12 cellular contexts compared by ENCODE assay signal in genomic region chr11:133834399-133835257, GRCh38. TPM values are rescaled to one million over a fixed set of nuclear protein-coding genes. Genes with fewer than 3 reads are reported as not detected.
DNase-seq lines count a peak whose midpoint lies in the region; ATAC-seq and TF ChIP-seq lines count a peak whose summit lies in the region.
"Had no signal": no experiment of that assay in that cellular context is flagged by ENCODE, and none has a peak within 500 bp of the region (broad histone marks: within the 10 kb centered on the region; RNA-seq: fewer than 3 reads in every experiment).

No MANE protein-coding gene starts in this region.

- H3K27ac Mint-ChIP-seq in natural killer cell (peak overlapping the region in 1 of 2 donors; percentile 43), type B pancreatic cell (peak overlapping the region; percentile 74)
- peak overlapping the region in 1 of 2 donors; percentile 24 for H3K27ac Mint-ChIP-seq in natural killer cell treated with Interleukin-12 subunit alpha and Interleukin-12 subunit beta and Interleukin-15 and Interleukin-18, amount 100 ng/mL, for 72 hours

- no peak overlapping the region for H2AFZ ChIP-seq in Karpas-422 (ENCODE audit: low read length)

- H3K9me2 ChIP-seq in Karpas-422 (replicated peaks; ENCODE audit: insufficient read depth, low read length): no peaks in the 10 kb centered on the region

- H3K36me3 Mint-ChIP-seq in natural killer cell (no peaks in the 10 kb centered on the region), type B pancreatic cell (no peaks in the 10 kb centered on the region)
- H3K36me3 Mint-ChIP-seq in natural killer cell treated with Interleukin-12 subunit alpha and Interleukin-12 subunit beta and Interleukin-15 and Interleukin-18, amount 100 ng/mL, for 72 hours: no peaks in the 10 kb centered on the region
- H3K36me3 Mint-ChIP-seq: stimulated activated naive B cell treated with anti-CD40 and anti-IgM and Interleukin-4, amounts not matched to agents 10 μg/mL and 1 μg/mL and 100 μg/mL, for 72 hours had no signal

- H3K4me3 ChIP-seq in Karpas-422 (ENCODE audit: low read length): no peak overlapping the region

- H3K9me3 ChIP-seq in Karpas-422 (ENCODE audit: low read length): no peaks in the 10 kb centered on the region

- no peaks in the 10 kb centered on the region for H4K20me1 ChIP-seq in Karpas-422 (ENCODE audit: insufficient read depth, low read depth, low read length)

- H3K4me3 Mint-ChIP-seq in natural killer cell: peak overlapping the region; percentile 40
- no peak overlapping the region for H3K4me3 Mint-ChIP-seq in natural killer cell treated with Interleukin-12 subunit alpha and Interleukin-12 subunit beta and Interleukin-15 and Interleukin-18, amount 100 ng/mL, for 72 hours
- H3K4me3 Mint-ChIP-seq in type B pancreatic cell: no peak overlapping the region
- H3K4me3 Mint-ChIP-seq: stimulated activated naive B cell treated with anti-CD40 and anti-IgM and Interleukin-4, amounts not matched to agents 10 μg/mL and 1 μg/mL and 100 μg/mL, for 72 hours had no signal

- no peaks in the 10 kb centered on the region for H3K36me3 ChIP-seq in Karpas-422 (ENCODE audit: insufficient read depth, low read length)

- H3K4me1 Mint-ChIP-seq in natural killer cell (peaks cover 15 to 24% of the 10 kb centered on the region in 2 donors), type B pancreatic cell (ENCODE audit: unreplicated experiment) (peaks cover 3% of the 10 kb centered on the region)
- peaks cover 4 to 20% of the 10 kb centered on the region in 2 donors for H3K4me1 Mint-ChIP-seq in natural killer cell treated with Interleukin-12 subunit alpha and Interleukin-12 subunit beta and Interleukin-15 and Interleukin-18, amount 100 ng/mL, for 72 hours (ENCODE audit: low read depth in 2 of 2)

- no peaks in the 10 kb centered on the region for H3K4me1 ChIP-seq in Karpas-422 (ENCODE audit: low read length)

- H3K9me3 Mint-ChIP-seq in natural killer cell (no peaks in the 10 kb centered on the region), type B pancreatic cell (no peaks in the 10 kb centered on the region)
- no peaks in the 10 kb centered on the region for H3K9me3 Mint-ChIP-seq in natural killer cell treated with Interleukin-12 subunit alpha and Interleukin-12 subunit beta and Interleukin-15 and Interleukin-18, amount 100 ng/mL, for 72 hours
- H3K9me3 Mint-ChIP-seq: stimulated activated naive B cell treated with anti-CD40 and anti-IgM and Interleukin-4, amounts not matched to agents 10 μg/mL and 1 μg/mL and 100 μg/mL, for 72 hours had no signal

- no peak overlapping the region for H3K9ac ChIP-seq in Karpas-422 (ENCODE audit: low read length)

- H3K79me2 ChIP-seq in Karpas-422 (ENCODE audit: low read length): no peaks in the 10 kb centered on the region

- no peak overlapping the region for H3K4me2 ChIP-seq in Karpas-422 (ENCODE audit: low read depth, low read length, poor library complexity, severe bottlenecking)

- H3K27me3 Mint-ChIP-seq in natural killer cell (ENCODE audit: low read depth in 2 of 2): no peaks in the 10 kb centered on the region
- peaks cover 3 to 10% of the 10 kb centered on the region in 2 donors for H3K27me3 Mint-ChIP-seq in natural killer cell treated with Interleukin-12 subunit alpha and Interleukin-12 subunit beta and Interleukin-15 and Interleukin-18, amount 100 ng/mL, for 72 hours
- peaks cover 12% of the 10 kb centered on the region for H3K27me3 Mint-ChIP-seq in type B pancreatic cell

- DNase-seq in natural killer cell: no peak
- no peak for DNase-seq in natural killer cell treated with Interleukin-12 subunit alpha and Interleukin-12 subunit beta and Interleukin-15 and Interleukin-18, amount 100 ng/mL, for 72 hours (ENCODE audit: low spot score)
- DNase-seq in Karpas-422: peak; percentile 40
- no peak for DNase-seq in type B pancreatic cell (ENCODE audit: extremely low spot score, unreplicated experiment)
- no peak for DNase-seq in dedifferentiated amniotic fluid mesenchymal stem cell (ENCODE audit: extremely low spot score)
- DNase-seq in GM03348 (ENCODE audit: low spot score): no peak
- DNase-seq: activated T-cell treated with anti-CD3 and anti-CD28 coated beads for 4 hours; NCI-H1436 treated with DMSO at 0.1 percent for 48 hours; stimulated activated naive B cell treated with anti-CD40 and anti-IgM and Interleukin-4, amounts not matched to agents 10 μg/mL and 1 μg/mL and 100 μg/mL, for 72 hours had no signal

- H3K27ac ChIP-seq in Karpas-422 (ENCODE audit: low read length): no peak overlapping the region

- intact Hi-C loops in natural killer cell (cut with micrococcal nuclease): no loop called here

- peak in 1 of 3 donors; percentile 33 for ATAC-seq in natural killer cell
- no peak for ATAC-seq in natural killer cell treated with Interleukin-12 subunit alpha and Interleukin-12 subunit beta and Interleukin-15 and Interleukin-18, amount 100 ng/mL, for 72 hours
- peak; percentile 24 for ATAC-seq in HG02852 (IDR thresholded peaks at IDR 0.05; ENCODE audit: unreplicated experiment)
- ATAC-seq in GM18517 (IDR thresholded peaks at IDR 0.05; ENCODE audit: unreplicated experiment): no peak

- no peak for TF ChIP-seq CTCF in natural killer cell (IDR thresholded peaks at IDR 0.05)
- no peak for TF ChIP-seq CTCF in type B pancreatic cell (conservative IDR thresholded peaks at IDR 0.05)

- H3K27me3 ChIP-seq in Karpas-422 (ENCODE audit: low read length): no peaks in the 10 kb centered on the region

RNA-seq across cellular contexts. Expression of gene SPATA19, which starts 10.7 kb away (rescaled TPM):
- total RNA-seq in natural killer cell: not detected
- not detected for total RNA-seq in natural killer cell treated with Interleukin-12 subunit alpha and Interleukin-12 subunit beta and Interleukin-15 and Interleukin-18, amount 100 ng/mL, for 72 hours
- not detected in 2 replicates for total RNA-seq in Karpas-422 (2014; rRNA removed; shearing (Covaris generic); ENCODE audit: low replicate concordance)
- not detected in 2 replicates for total RNA-seq in type B pancreatic cell (ENCODE audit: low replicate concordance)
- total RNA-seq: OCI-LY7 had no signal
